8 cellular contexts compared by ENCODE assay signal in the genomic region with DNA sequence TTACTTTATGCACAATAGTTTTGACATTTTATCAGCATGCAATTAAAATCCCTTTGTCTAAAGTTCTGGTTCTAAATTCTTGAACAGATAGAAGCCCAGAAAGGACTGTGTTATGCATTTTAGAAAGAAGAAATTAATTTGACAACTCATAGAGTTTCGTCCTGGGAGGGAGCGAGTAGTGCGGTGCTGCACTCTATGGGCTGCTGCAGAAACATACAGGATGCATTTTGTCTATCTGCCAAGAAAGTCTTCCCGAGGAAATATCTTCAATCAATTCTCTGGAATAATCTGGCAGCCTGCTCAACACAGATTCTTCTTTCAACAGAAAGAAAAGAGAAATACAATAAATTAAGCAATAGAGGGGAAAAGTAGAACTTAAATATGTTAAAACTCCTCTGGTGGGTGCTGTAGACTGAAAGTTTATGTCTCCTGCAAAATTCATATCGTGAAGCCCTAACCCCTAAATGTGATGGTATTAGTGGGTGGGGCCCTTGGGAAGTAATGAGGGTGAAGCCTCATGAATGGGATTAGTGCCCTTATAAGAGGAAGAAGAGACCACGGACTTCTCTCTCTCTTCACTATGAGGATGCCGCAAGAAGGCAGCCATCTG. TPM values are rescaled to one million over a fixed set of nuclear protein-coding genes. Genes with fewer than 3 reads are reported as not detected.
DNase-seq lines count a peak whose midpoint lies in the region; ATAC-seq and TF ChIP-seq lines count a peak whose summit lies in the region.

No MANE protein-coding gene starts in this region.

- DNase-seq in HCT116 (ENCODE audit: low read depth, low spot score) = no peak
- peak; percentile 40 for DNase-seq in SW480 (ENCODE audit: low spot score)
- DNase-seq in left cardiac atrium = peak; percentile 35
- DNase-seq in stromal cell of bone marrow (ENCODE audit: low read depth) = peak; percentile 36
- no peak for DNase-seq in MV-4-11 (lab: John Stamatoyannopoulos, UW)

- TF ChIP-seq POLR2A in HCT116 (IDR thresholded peaks at IDR 0.05; ENCODE audit: borderline replicate concordance, extremely low read depth, insufficient read depth, insufficient read length) = no peak

- no peaks in the 10 kb centered on the region for H3K4me1 ChIP-seq in HCT116 (ENCODE audit: control insufficient read depth in 1 of 2, insufficient read depth in 2 of 2, low read length in 2 of 2)

- H3K4me2 ChIP-seq in HCT116 (ENCODE audit: low read length) = no peak overlapping the region

- RAD21 ChIA-PET in HCT116 (lab: Charles Lee; ENCODE audit: low non-redundant PET in 1 of 2, low total read pairs in 2 of 2, uncharacterized antibody in 2 of 2, unreplicated experiment in 2 of 2) = interaction anchor here in 1 of 2 experiments (0.7 kb wide), 1 partner anchor 639 kb away, joined by 4 read pairs; no protein-coding TSS in a partner anchor

- TF ChIP-seq RAD21 in HCT116 (IDR thresholded peaks at IDR 0.05; ENCODE audit: low read depth) = peak; percentile 72

- CTCF ChIA-PET in HCT116 (lab: Charles Lee) = interaction anchor here (0.9 kb wide), 1 partner anchor 648 kb away, joined by 4 read pairs; no protein-coding TSS in a partner anchor

- peak; percentile 76 for TF ChIP-seq CTCF in 22Rv1 (IDR thresholded peaks at IDR 0.05)
- peak; percentile 44 to 67 (median 46); a peak in 5 of 6 replicates for TF ChIP-seq CTCF in HCT116 (IDR thresholded peaks at IDR 0.05 in 2 of 3, conservative IDR thresholded peaks at IDR 0.05 in 1 of 3; ENCODE audit: borderline replicate concordance in 1 of 3, insufficient read depth in 1 of 3, low read depth in 2 of 3, low read length in 2 of 3)

- H3K27ac ChIP-seq in 22Rv1 (no peak overlapping the region), HCT116 (ENCODE audit: low read depth, low read length) (no peak overlapping the region)

- no peaks in the 10 kb centered on the region for H3K9me3 ChIP-seq in HCT116 (ENCODE audit: control insufficient read depth in 1 of 2, insufficient read depth in 1 of 2, low read depth in 1 of 2, low read length in 2 of 2)

- H3K36me3 ChIP-seq in HCT116 (ENCODE audit: control insufficient read depth in 1 of 2, insufficient read depth in 2 of 2, low read length in 2 of 2) = no peaks in the 10 kb centered on the region

- H4K20me1 ChIP-seq in HCT116 (ENCODE audit: insufficient read depth) = no peaks in the 10 kb centered on the region

- intact Hi-C loops in HCT116 (cut with micrococcal nuclease) = loop anchor here (1.0 to 10.0 kb wide), 7 partner anchors 206 to 658 kb away; a partner anchor contains a TSS
- intact Hi-C loops in left cardiac atrium (cut with DNase I) = loop anchor here in 1 of 2 donors (5.0 to 10.0 kb wide), 2 partner anchors 84 to 349 kb away; no protein-coding TSS in a partner anchor

- H3K27me3 ChIP-seq in HCT116 (ENCODE audit: insufficient read depth, low read length) = no peaks in the 10 kb centered on the region

- no peaks in the 10 kb centered on the region for H3K79me2 ChIP-seq in HCT116 (ENCODE audit: insufficient read depth, low read length)

- POLR2A ChIA-PET in HCT116 (lab: Charles Lee) = no interaction called here

- no TSS peak for BruUV-seq in HCT116 (replicated peaks; lab: Mats Ljungman, UMichigan)

- no peak overlapping the region for H3K4me3 ChIP-seq in HCT116 (replicated peaks in 1 of 2; ENCODE audit: low read depth in 1 of 2, low read length in 2 of 2)

- H3K9ac ChIP-seq in HCT116 (ENCODE audit: low read length) = no peak overlapping the region

- H3K9me2 ChIP-seq in HCT116 (ENCODE audit: insufficient read depth) = no peaks in the 10 kb centered on the region

- no peak overlapping the region for H2AFZ ChIP-seq in HCT116 (ENCODE audit: low read depth, low read length, poor library complexity, severe bottlenecking)

- peak; percentile 64 for ATAC-seq in HCT116
- peak; percentile 76 to 77 for ATAC-seq in left cardiac atrium
- no peak for ATAC-seq in GM21723 (IDR thresholded peaks at IDR 0.05; ENCODE audit: unreplicated experiment)
- ATAC-seq in HG02870 (IDR thresholded peaks at IDR 0.05; ENCODE audit: unreplicated experiment) = no peak

TF ChIP-seq in HCT116, 20 proteins besides CTCF, POLR2A, EP300 and RAD21:
- no peak for TF ChIP-seq CBX3 (IDR thresholded peaks at IDR 0.05; ENCODE audit: low read depth)
- TF ChIP-seq YY1 (IDR thresholded peaks at IDR 0.05; ENCODE audit: extremely low read depth, insufficient replicate concordance, low read depth, low read length) = no peak
- TF ChIP-seq ZNF274 (IDR thresholded peaks at IDR 0.05; ENCODE audit: low read depth, low read length) = no peak
- no peak for TF ChIP-seq EGR1 (IDR thresholded peaks at IDR 0.05; ENCODE audit: low read depth)
- TF ChIP-seq SIN3A (IDR thresholded peaks at IDR 0.05; ENCODE audit: low read depth) = no peak
- no peak for TF ChIP-seq EZH2phosphoT487 (IDR thresholded peaks at IDR 0.05; ENCODE audit: borderline replicate concordance)
- TF ChIP-seq EZH2 (IDR thresholded peaks at IDR 0.05) = no peak
- no peak for TF ChIP-seq FOSL1 (IDR thresholded peaks at IDR 0.05; ENCODE audit: low read depth)
- TF ChIP-seq POLR2AphosphoS5 (IDR thresholded peaks at IDR 0.05; ENCODE audit: low read depth, low read length) = no peak
- TF ChIP-seq, protein P1, sequence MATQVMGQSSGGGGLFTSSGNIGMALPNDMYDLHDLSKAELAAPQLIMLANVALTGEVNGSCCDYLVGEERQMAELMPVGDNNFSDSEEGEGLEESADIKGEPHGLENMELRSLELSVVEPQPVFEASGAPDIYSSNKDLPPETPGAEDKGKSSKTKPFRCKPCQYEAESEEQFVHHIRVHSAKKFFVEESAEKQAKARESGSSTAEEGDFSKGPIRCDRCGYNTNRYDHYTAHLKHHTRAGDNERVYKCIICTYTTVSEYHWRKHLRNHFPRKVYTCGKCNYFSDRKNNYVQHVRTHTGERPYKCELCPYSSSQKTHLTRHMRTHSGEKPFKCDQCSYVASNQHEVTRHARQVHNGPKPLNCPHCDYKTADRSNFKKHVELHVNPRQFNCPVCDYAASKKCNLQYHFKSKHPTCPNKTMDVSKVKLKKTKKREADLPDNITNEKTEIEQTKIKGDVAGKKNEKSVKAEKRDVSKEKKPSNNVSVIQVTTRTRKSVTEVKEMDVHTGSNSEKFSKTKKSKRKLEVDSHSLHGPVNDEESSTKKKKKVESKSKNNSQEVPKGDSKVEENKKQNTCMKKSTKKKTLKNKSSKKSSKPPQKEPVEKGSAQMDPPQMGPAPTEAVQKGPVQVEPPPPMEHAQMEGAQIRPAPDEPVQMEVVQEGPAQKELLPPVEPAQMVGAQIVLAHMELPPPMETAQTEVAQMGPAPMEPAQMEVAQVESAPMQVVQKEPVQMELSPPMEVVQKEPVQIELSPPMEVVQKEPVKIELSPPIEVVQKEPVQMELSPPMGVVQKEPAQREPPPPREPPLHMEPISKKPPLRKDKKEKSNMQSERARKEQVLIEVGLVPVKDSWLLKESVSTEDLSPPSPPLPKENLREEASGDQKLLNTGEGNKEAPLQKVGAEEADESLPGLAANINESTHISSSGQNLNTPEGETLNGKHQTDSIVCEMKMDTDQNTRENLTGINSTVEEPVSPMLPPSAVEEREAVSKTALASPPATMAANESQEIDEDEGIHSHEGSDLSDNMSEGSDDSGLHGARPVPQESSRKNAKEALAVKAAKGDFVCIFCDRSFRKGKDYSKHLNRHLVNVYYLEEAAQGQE (IDR thresholded peaks at IDR 0.05; ENCODE audit: low read depth) = no peak

RNA-seq across cellular contexts. Expression of a gene that starts 39.0 kb away (rescaled TPM):
- 43.6 TPM for total RNA-seq in HCT116 (2021; ENCODE audit: unreplicated experiment)
- polyA plus RNA-seq in HCT116 (2012) = 17.2 and 26.3 TPM in 2 replicates
- 10 to 100 TPM; 22.2 to 42.2 TPM for total RNA-seq in left cardiac atrium

Comparison
In these comparisons a context has a peak if more than half of its experiments do, and no peak if none do; other contexts are left out.
1. ATAC-seq: peak in HCT116 (single experiment) and left cardiac atrium (2 of 2); none in GM21723 (single experiment) and HG02870 (single experiment).
2. DNase-seq: peak in SW480 (single experiment), left cardiac atrium (single experiment) and stromal cell of bone marrow (single experiment); none in HCT116 (single experiment) and MV-4-11 (single experiment).